11 cellular contexts compared by ENCODE assay signal in genomic region chr4:55561884-55562283, GRCh38. TPM values are rescaled to one million over a fixed set of nuclear protein-coding genes. Genes with fewer than 3 reads are reported as not detected.
A peak's percentile ranks its signal among the peaks of the same experiment; 100 is the strongest.
DNase-seq lines count a peak whose midpoint lies in the region; ATAC-seq and TF ChIP-seq lines count a peak whose summit lies in the region.
"Had no signal": no experiment of that assay in that cellular context is flagged by ENCODE, and none has a peak within 500 bp of the region (broad histone marks: within the 10 kb centered on the region; RNA-seq: fewer than 3 reads in every experiment).

No MANE protein-coding gene starts in this region.

- H3K27me3 Mint-ChIP-seq in activated CD8-positive, alpha-beta memory T cell treated with anti-CD3 and anti-CD28 coated beads, Interleukin-2, amount 10 ng/mL, durations not matched to agents 7 days and 5 days: peaks cover 34% of the 10 kb centered on the region

- peaks cover 7% of the 10 kb centered on the region for H3K9me3 Mint-ChIP-seq in activated CD8-positive, alpha-beta memory T cell treated with anti-CD3 and anti-CD28 coated beads, Interleukin-2, amount 10 ng/mL, durations not matched to agents 7 days and 5 days (ENCODE audit: low read depth)
- H3K9me3 Mint-ChIP-seq: natural killer cell treated with Interleukin-12 subunit alpha and Interleukin-12 subunit beta and Interleukin-15 and Interleukin-18, amount 100 ng/mL, for 72 hours had no signal

- H3K4me1 ChIP-seq in upper lobe of right lung (no peaks in the 10 kb centered on the region), thyroid gland (no peaks in the 10 kb centered on the region)

- no peaks in the 10 kb centered on the region for H3K27me3 ChIP-seq in upper lobe of right lung
- H3K27me3 ChIP-seq in thyroid gland: no peaks in the 10 kb centered on the region

- CTCF ChIA-PET in activated CD8-positive, alpha-beta memory T cell treated with anti-CD3 and anti-CD28 coated beads, Interleukin-2, amount 10 ng/mL, durations not matched to agents 7 days and 5 days (lab: Charles Lee): interaction anchor here (1.5 kb wide), 1 partner anchor 7 kb away, joined by 4 read pairs; no protein-coding TSS in a partner anchor

- 92% methylated on average over 1 of the region's 1 CpG for WGBS in lower leg skin, 2 donors
- 99 to 100% methylated on average over 1 of the region's 1 CpG for WGBS in thyroid gland, 2 donors

- H3K36me3 ChIP-seq in upper lobe of right lung (no peaks in the 10 kb centered on the region), thyroid gland (no peaks in the 10 kb centered on the region)

- H3K4me3 ChIP-seq in upper lobe of right lung (no peak overlapping the region), lower leg skin (ENCODE audit: low read depth, poor library complexity, severe bottlenecking) (no peak overlapping the region), thyroid gland (replicated peaks in 1 of 3) (no peak overlapping the region)

- intact Hi-C loops in upper lobe of right lung (cut with DNase I) (no loop called here), lower leg skin (cut with DNase I; ENCODE audit: low total_unique reads) (no loop called here), thyroid gland (cut with DNase I) (no loop called here)

- no peak overlapping the region for H3K4me3 Mint-ChIP-seq in activated CD8-positive, alpha-beta memory T cell treated with anti-CD3 and anti-CD28 coated beads, Interleukin-2, amount 10 ng/mL, durations not matched to agents 7 days and 5 days
- H3K4me3 Mint-ChIP-seq: natural killer cell treated with Interleukin-12 subunit alpha and Interleukin-12 subunit beta and Interleukin-15 and Interleukin-18, amount 100 ng/mL, for 72 hours had no signal

- H3K27ac ChIP-seq in upper lobe of right lung: no peak overlapping the region
- H3K27ac ChIP-seq in thyroid gland: no peak overlapping the region

- H3K9me3 ChIP-seq in upper lobe of right lung: no peaks in the 10 kb centered on the region
- H3K9me3 ChIP-seq in thyroid gland: no peaks in the 10 kb centered on the region

- TF ChIP-seq POLR2A in lower leg skin (IDR thresholded peaks at IDR 0.05) (no peak), thyroid gland (IDR thresholded peaks at IDR 0.05) (no peak)

- no peak for DNase-seq in activated CD8-positive, alpha-beta memory T cell treated with anti-CD3 and anti-CD28 coated beads, Interleukin-2, amount 10 ng/mL, durations not matched to agents 7 days and 5 days
- no peak for DNase-seq in activated CD8-positive, alpha-beta memory T cell treated with anti-CD3 and anti-CD28 coated beads, Interleukin-2, amount 50 U/mL, for 48 hours
- DNase-seq in NAMALWA (ENCODE audit: low spot score) (peak; percentile 80), upper lobe of right lung (no peak), lower leg skin (ENCODE audit: low spot score in 2 of 2) (no peak), thyroid gland (no peak), foreskin melanocyte (no peak)
- DNase-seq: NCI-H1092 had no signal

- peak overlapping the region; percentile 68 for H3K27ac Mint-ChIP-seq in activated CD8-positive, alpha-beta memory T cell treated with anti-CD3 and anti-CD28 coated beads, Interleukin-2, amount 10 ng/mL, durations not matched to agents 7 days and 5 days
- H3K27ac Mint-ChIP-seq: natural killer cell treated with Interleukin-12 subunit alpha and Interleukin-12 subunit beta and Interleukin-15 and Interleukin-18, amount 100 ng/mL, for 72 hours had no signal

- peaks cover 10% of the 10 kb centered on the region for H3K36me3 Mint-ChIP-seq in activated CD8-positive, alpha-beta memory T cell treated with anti-CD3 and anti-CD28 coated beads, Interleukin-2, amount 10 ng/mL, durations not matched to agents 7 days and 5 days
- H3K36me3 Mint-ChIP-seq: natural killer cell treated with Interleukin-12 subunit alpha and Interleukin-12 subunit beta and Interleukin-15 and Interleukin-18, amount 100 ng/mL, for 72 hours had no signal

- peaks cover 21% of the 10 kb centered on the region for H3K4me1 Mint-ChIP-seq in activated CD8-positive, alpha-beta memory T cell treated with anti-CD3 and anti-CD28 coated beads, Interleukin-2, amount 10 ng/mL, durations not matched to agents 7 days and 5 days

- peak; percentile 69 for ATAC-seq in activated CD8-positive, alpha-beta memory T cell treated with anti-CD3 and anti-CD28 coated beads, Interleukin-2, amount 10 ng/mL, durations not matched to agents 7 days and 5 days
- ATAC-seq in HG02884 (IDR thresholded peaks at IDR 0.05; ENCODE audit: unreplicated experiment) (peak; percentile 100), upper lobe of right lung (peak; percentile 73)

- no peak for TF ChIP-seq CTCF in upper lobe of right lung (IDR thresholded peaks at IDR 0.05)
- TF ChIP-seq CTCF in lower leg skin (IDR thresholded peaks at IDR 0.05): no peak
- TF ChIP-seq CTCF in thyroid gland (IDR thresholded peaks at IDR 0.05): no peak

RNA-seq across cellular contexts. Expression of gene CLOCK, which starts 15.2 kb away (rescaled TPM):
- total RNA-seq in activated CD8-positive, alpha-beta memory T cell treated with anti-CD3 and anti-CD28 coated beads, Interleukin-2, amount 10 ng/mL, durations not matched to agents 7 days and 5 days: 10 to 100 TPM in 1 of 2 experiments, 1 to 10 TPM in 1; 9.4 to 10.0 TPM
- 24.2 TPM for total RNA-seq in upper lobe of right lung
- 10 to 100 TPM; 10.4 to 14.4 (median 12.5) TPM for total RNA-seq in lower leg skin
- total RNA-seq in thyroid gland: 10 to 100 TPM; 26.1 to 60.3 (median 31.6) TPM

RNA-seq across cellular contexts. Expression of gene PDCL2, which starts 30.2 kb away (rescaled TPM):
- not detected for total RNA-seq in activated CD8-positive, alpha-beta memory T cell treated with anti-CD3 and anti-CD28 coated beads, Interleukin-2, amount 10 ng/mL, durations not matched to agents 7 days and 5 days
- total RNA-seq in upper lobe of right lung (not detected), lower leg skin (not detected), thyroid gland (not detected)
- total RNA-seq: A673; natural killer cell treated with Interleukin-12 subunit alpha and Interleukin-12 subunit beta and Interleukin-15 and Interleukin-18, amount 100 ng/mL, for 72 hours had no signal
